Comparison of ENCODE assay signal across 8 cellular contexts in the genomic region with DNA sequence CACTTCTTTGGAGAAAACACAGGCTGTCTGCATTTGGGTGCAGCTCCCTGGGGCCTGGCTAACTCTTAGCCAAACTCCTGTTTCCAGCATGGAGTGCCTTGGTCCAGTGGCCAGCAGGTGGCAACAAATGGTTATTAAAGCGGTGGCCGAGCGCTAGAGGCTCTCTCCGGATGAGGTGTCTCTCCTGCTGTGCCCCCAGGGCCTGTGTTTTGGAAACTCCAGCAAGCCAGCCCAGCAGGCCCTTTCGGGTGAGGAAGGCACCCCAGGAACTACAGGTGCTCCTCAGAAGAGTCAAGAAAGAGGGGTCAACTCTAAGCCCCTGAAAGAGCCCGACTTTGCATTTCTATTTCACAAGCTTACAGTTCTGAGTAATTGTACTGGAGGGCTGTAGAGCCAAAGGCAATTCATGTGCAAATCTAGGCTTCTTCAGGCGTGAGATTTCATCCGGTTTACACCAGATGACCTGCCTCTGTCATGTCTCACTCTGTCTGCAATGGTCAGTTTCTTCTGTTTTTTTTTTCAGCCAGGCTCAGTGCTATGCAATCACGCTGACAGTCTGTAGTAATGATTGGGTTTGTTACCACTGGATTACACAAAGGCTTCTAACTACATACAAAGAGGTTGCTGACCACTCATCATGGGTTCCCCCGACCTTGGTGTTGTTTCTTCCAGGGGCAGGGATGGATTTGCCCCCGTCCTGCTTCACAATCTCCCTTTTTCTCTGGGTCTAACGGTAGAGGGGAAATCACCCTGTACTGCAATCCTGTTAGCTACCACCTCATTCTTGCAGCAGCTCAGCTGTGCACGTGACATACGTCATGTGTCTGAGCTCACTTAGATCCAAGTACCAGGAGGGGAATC. TPM values are rescaled to one million over a fixed set of nuclear protein-coding genes. Genes with fewer than 3 reads are reported as not detected.
DNase-seq lines count a peak whose midpoint lies in the region; ATAC-seq and TF ChIP-seq lines count a peak whose summit lies in the region.

No MANE protein-coding gene starts in this region.

- H3K9ac ChIP-seq in SK-N-SH: peak overlapping the region; percentile 46; the same call in 1 of the 2 replicates

- no peaks in the 10 kb centered on the region for H4K20me1 ChIP-seq in SK-N-SH (ENCODE audit: insufficient read depth)

- peak; percentile 90 for TF ChIP-seq CTCF in SK-N-SH (IDR thresholded peaks at IDR 0.05)

- H3K4me3 ChIP-seq in SK-N-SH (ENCODE audit: low read depth in 2 of 2, low read length in 1 of 2): peak overlapping the region in 1 of 2 experiments; percentile 29; a peak in 2 of 4 replicates

- no peaks in the 10 kb centered on the region for H3K9me3 ChIP-seq in SK-N-SH

- H3K79me2 ChIP-seq in SK-N-SH (ENCODE audit: insufficient read depth): no peaks in the 10 kb centered on the region

- DNase-seq in DMS153 (lab: John Stamatoyannopoulos, UW) (peak; percentile 36), LoVo (ENCODE audit: low spot score) (peak; percentile 65), SK-N-SH (peak; percentile 81), islet precursor cell (peak; percentile 91)
- DNase-seq in central memory CD4-positive, alpha-beta T cell: peak; percentile 23
- peak in 2 of 3 donors; percentile 48 to 56 for DNase-seq in stimulated activated CD4-positive, alpha-beta T cell treated with anti-CD3 and anti-CD28 coated beads, Interleukin-12 subunit alpha, Interleukin-12 subunit beta, amount 100 ng/mL, for 48 hours (ENCODE audit: low read depth in 2 of 3, low spot score in 1 of 3)

- TF ChIP-seq RAD21 in SK-N-SH (IDR thresholded peaks at IDR 0.05; ENCODE audit: low read length): peak; percentile 96

- POLR2A ChIA-PET in SK-N-SH (lab: Yijun Ruan, JAX): interaction anchor here (1.0 to 2.2 kb wide), 3 partner anchors 74 to 233 kb away, joined by 3 to 14 read pairs (median 4); a partner anchor contains a TSS

- CTCF ChIA-PET in SK-N-SH (lab: Yijun Ruan, JAX): interaction anchor here (0.6 to 13.9 kb wide), 73 partner anchors 10 to 1230 kb away, joined by 3 to 316 read pairs (median 5); a partner anchor contains a TSS

- H3K9me2 ChIP-seq in SK-N-SH: no peaks in the 10 kb centered on the region

- no peaks in the 10 kb centered on the region for H3K27me3 ChIP-seq in SK-N-SH (ENCODE audit: insufficient read depth)

- peak overlapping the region; percentile 36 to 80; a peak in 3 of 4 replicates for H3K27ac ChIP-seq in SK-N-SH (ENCODE audit: low read depth in 2 of 2, low read length in 1 of 2)

- 37% methylated on average over 13 of the region's 14 CpGs for WGBS in SK-N-SH (ENCODE audit: low lambda C conversion rate)

- ATAC-seq in GM21717 (IDR thresholded peaks at IDR 0.05; ENCODE audit: unreplicated experiment) (peak; percentile 53), GM19328 (IDR thresholded peaks at IDR 0.05; ENCODE audit: unreplicated experiment) (no peak)

- H3K4me1 ChIP-seq in SK-N-SH (ENCODE audit: control insufficient read depth in 1 of 2, insufficient read depth in 2 of 2, low read depth in 1 of 2, low read length in 1 of 2): peaks cover 0 to 22% of the 10 kb centered on the region in 2 experiments; a peak in 2 of 4 replicates

- peak overlapping the region; percentile 89 for H2AFZ ChIP-seq in SK-N-SH (ENCODE audit: low read depth)

- peak overlapping the region; percentile 50; the same call in 1 of the 2 replicates for H3K4me2 ChIP-seq in SK-N-SH

- no peaks in the 10 kb centered on the region for H3F3A ChIP-seq in SK-N-SH (replicated peaks; ENCODE audit: insufficient read depth)

- H3K36me3 ChIP-seq in SK-N-SH (replicated peaks in 1 of 2; ENCODE audit: control insufficient read depth in 1 of 2, insufficient read depth in 2 of 2, low read length in 1 of 2): no peaks in the 10 kb centered on the region

- TF ChIP-seq EP300 in SK-N-SH (IDR thresholded peaks at IDR 0.05; ENCODE audit: borderline replicate concordance in 1 of 2, low read depth in 1 of 2, low read length in 1 of 2): no peak; a peak in 1 of 4 replicates

TF ChIP-seq in SK-N-SH, 30 proteins besides CTCF, POLR2A, EP300 and RAD21:
- TF ChIP-seq NRF1 (IDR thresholded peaks at IDR 0.05; ENCODE audit: low read depth, low read length) (peak; percentile 31; the same call in 1 of the 2 replicates), MXI1 (IDR thresholded peaks at IDR 0.05; ENCODE audit: low read depth, low read length) (peak; percentile 59; the same call in 1 of the 2 replicates), GATA2 (CRISPR knock-in tag; IDR thresholded peaks at IDR 0.05) (peak; percentile 29; the same call in 1 of the 2 replicates), TEAD4 (IDR thresholded peaks at IDR 0.05; ENCODE audit: borderline replicate concordance, insufficient read depth) (no peak), EZH2phosphoT487 (IDR thresholded peaks at IDR 0.05; ENCODE audit: borderline replicate concordance, low read depth) (no peak), RFX5 (IDR thresholded peaks at IDR 0.05; ENCODE audit: low read length) (0 out of 2 replicates have a peak, but pooled peaks have one; percentile 20), SMC3 (IDR thresholded peaks at IDR 0.05; ENCODE audit: low read depth, low read length) (peak; percentile 97), MEF2A (IDR thresholded peaks at IDR 0.05; ENCODE audit: borderline replicate concordance, low read depth) (no peak), CHD2 (IDR thresholded peaks at IDR 0.05; ENCODE audit: low read length, partially characterized antibody) (no peak)
- TF ChIP-seq, protein P1, sequence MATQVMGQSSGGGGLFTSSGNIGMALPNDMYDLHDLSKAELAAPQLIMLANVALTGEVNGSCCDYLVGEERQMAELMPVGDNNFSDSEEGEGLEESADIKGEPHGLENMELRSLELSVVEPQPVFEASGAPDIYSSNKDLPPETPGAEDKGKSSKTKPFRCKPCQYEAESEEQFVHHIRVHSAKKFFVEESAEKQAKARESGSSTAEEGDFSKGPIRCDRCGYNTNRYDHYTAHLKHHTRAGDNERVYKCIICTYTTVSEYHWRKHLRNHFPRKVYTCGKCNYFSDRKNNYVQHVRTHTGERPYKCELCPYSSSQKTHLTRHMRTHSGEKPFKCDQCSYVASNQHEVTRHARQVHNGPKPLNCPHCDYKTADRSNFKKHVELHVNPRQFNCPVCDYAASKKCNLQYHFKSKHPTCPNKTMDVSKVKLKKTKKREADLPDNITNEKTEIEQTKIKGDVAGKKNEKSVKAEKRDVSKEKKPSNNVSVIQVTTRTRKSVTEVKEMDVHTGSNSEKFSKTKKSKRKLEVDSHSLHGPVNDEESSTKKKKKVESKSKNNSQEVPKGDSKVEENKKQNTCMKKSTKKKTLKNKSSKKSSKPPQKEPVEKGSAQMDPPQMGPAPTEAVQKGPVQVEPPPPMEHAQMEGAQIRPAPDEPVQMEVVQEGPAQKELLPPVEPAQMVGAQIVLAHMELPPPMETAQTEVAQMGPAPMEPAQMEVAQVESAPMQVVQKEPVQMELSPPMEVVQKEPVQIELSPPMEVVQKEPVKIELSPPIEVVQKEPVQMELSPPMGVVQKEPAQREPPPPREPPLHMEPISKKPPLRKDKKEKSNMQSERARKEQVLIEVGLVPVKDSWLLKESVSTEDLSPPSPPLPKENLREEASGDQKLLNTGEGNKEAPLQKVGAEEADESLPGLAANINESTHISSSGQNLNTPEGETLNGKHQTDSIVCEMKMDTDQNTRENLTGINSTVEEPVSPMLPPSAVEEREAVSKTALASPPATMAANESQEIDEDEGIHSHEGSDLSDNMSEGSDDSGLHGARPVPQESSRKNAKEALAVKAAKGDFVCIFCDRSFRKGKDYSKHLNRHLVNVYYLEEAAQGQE (IDR thresholded peaks at IDR 0.05; ENCODE audit: low read depth, low read length): no peak
- TF ChIP-seq, protein P2, sequence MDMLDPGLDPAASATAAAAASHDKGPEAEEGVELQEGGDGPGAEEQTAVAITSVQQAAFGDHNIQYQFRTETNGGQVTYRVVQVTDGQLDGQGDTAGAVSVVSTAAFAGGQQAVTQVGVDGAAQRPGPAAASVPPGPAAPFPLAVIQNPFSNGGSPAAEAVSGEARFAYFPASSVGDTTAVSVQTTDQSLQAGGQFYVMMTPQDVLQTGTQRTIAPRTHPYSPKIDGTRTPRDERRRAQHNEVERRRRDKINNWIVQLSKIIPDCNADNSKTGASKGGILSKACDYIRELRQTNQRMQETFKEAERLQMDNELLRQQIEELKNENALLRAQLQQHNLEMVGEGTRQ (IDR thresholded peaks at IDR 0.05; ENCODE audit: borderline replicate concordance, low read depth, low read length): no peak

RNA-seq across cellular contexts. Expression of a gene that starts 7.6 kb away (rescaled TPM):
- 0.02 and 0.08 TPM in 2 replicates for polyA plus RNA-seq in SK-N-SH (2012; rRNA removed)
- 0.05 and 0.09 TPM in 2 replicates for polyA plus RNA-seq in SK-N-SH (2012; cell fraction: cytosol; rRNA removed)
- 0.15 and 0.21 TPM in 2 replicates for polyA plus RNA-seq in SK-N-SH (2012; cell fraction: nucleus; rRNA removed)

Comparison
In these comparisons a context has a peak if more than half of its experiments do, and no peak if none do; other contexts are left out.
1. DNase-seq: peak in every context shown above with its lines; median percentile 91 in islet precursor cell; 81 in SK-N-SH; 65 in LoVo; 52 in stimulated activated CD4-positive, alpha-beta T cell treated with anti-CD3 and anti-CD28 coated beads, Interleukin-12 subunit alpha, Interleukin-12 subunit beta, amount 100 ng/mL, for 48 hours; 36 in DMS153; 23 in central memory CD4-positive, alpha-beta T cell.